ENCODE assay signal across 2 cellular contexts in genomic region chr19:43264841-43265663, GRCh38.
A peak's percentile ranks its signal among the peaks of the same experiment; 100 is the strongest.
TF ChIP-seq lines count a peak whose summit lies in the region.

No MANE protein-coding gene starts in this region.

TF ChIP-seq in HCT116, 20 proteins besides CTCF, POLR2A, EP300 and RAD21:
- TF ChIP-seq SIN3A (IDR thresholded peaks at IDR 0.05; ENCODE audit: low read depth) (0 out of 2 replicates have a peak, but pooled peaks have one; percentile 20), MAX (IDR thresholded peaks at IDR 0.05) (peak; percentile 43; the same call in 1 of the 2 replicates), FOSL1 (IDR thresholded peaks at IDR 0.05; ENCODE audit: low read depth) (peak; percentile 53), JUND (IDR thresholded peaks at IDR 0.05) (peak; percentile 61)

TF ChIP-seq in HepG2, 621 proteins besides CTCF, POLR2A, EP300 and RAD21:
- TF ChIP-seq FOSL2 (CRISPR knock-in tag; IDR thresholded peaks at IDR 0.05) = peak; percentile 47
